ENCODE assay signal across 8 cellular contexts in genomic region chr6:113994934-113995342, GRCh38. TPM values are rescaled to one million over a fixed set of nuclear protein-coding genes. Genes with fewer than 3 reads are reported as not detected.
DNase-seq lines count a peak whose midpoint lies in the region; ATAC-seq and TF ChIP-seq lines count a peak whose summit lies in the region.

No MANE protein-coding gene starts in this region.

- H3K4me1 Mint-ChIP-seq in mesothelial cell of epicardium = peaks cover 25% of the 10 kb centered on the region

- TF ChIP-seq POLR2A in NB4 (IDR thresholded peaks at IDR 0.05; ENCODE audit: extremely low read depth, insufficient read length) = no peak

- peaks cover 13% of the 10 kb centered on the region for H3K9me3 Mint-ChIP-seq in mesothelial cell of epicardium

- DNase-seq in AML-193 (lab: John Stamatoyannopoulos, UW) = peak; percentile 74 to 85
- DNase-seq in NB4 (ENCODE audit: low read depth) = peak; percentile 68
- peak; percentile 80 for DNase-seq in SK-N-MC (ENCODE audit: low read depth, low spot score)
- DNase-seq in ecto neural progenitor cell (ENCODE audit: low spot score) = peak; percentile 56
- DNase-seq in mesothelial cell of epicardium (ENCODE audit: low spot score in 2 of 2, unreplicated experiment in 2 of 2) = peak in 1 of 2 experiments; percentile 42
- no peak for DNase-seq in NCI-H128 (lab: John Stamatoyannopoulos, UW; ENCODE audit: unreplicated experiment)

- H3K9ac ChIP-seq in SK-N-MC (ENCODE audit: insufficient read length) = no peak overlapping the region

- H3K9me3 ChIP-seq in SK-N-MC (ENCODE audit: low read depth, low read length) = no peaks in the 10 kb centered on the region

- TF ChIP-seq CTCF in NB4 (IDR thresholded peaks at IDR 0.05; ENCODE audit: low read depth, low read length) = peak; percentile 56
- peak; percentile 37 for TF ChIP-seq CTCF in mesothelial cell of epicardium (IDR thresholded peaks at IDR 0.05; ENCODE audit: unreplicated experiment)

- no peaks in the 10 kb centered on the region for H3K36me3 ChIP-seq in SK-N-MC (ENCODE audit: insufficient read depth, low read length)

- no peaks in the 10 kb centered on the region for H3K27me3 Mint-ChIP-seq in mesothelial cell of epicardium (ENCODE audit: low read depth)

- H3K27ac ChIP-seq in SK-N-MC = no peak overlapping the region

- no peak overlapping the region for H3K4me3 ChIP-seq in NB4 (ENCODE audit: low read depth, low read length)
- H3K4me3 ChIP-seq in SK-N-MC = no peak overlapping the region

- H3K4me3 Mint-ChIP-seq in mesothelial cell of epicardium = no peak overlapping the region

- H3K36me3 Mint-ChIP-seq in mesothelial cell of epicardium = peaks cover 37% of the 10 kb centered on the region

- H3K27ac Mint-ChIP-seq in mesothelial cell of epicardium = peak overlapping the region; percentile 82

- ATAC-seq in GM18499 (IDR thresholded peaks at IDR 0.05; ENCODE audit: insufficient read depth, unreplicated experiment) (peak; percentile 94), HG02798 (IDR thresholded peaks at IDR 0.05; ENCODE audit: poor library complexity, unreplicated experiment) (peak; percentile 98)

RNA-seq across cellular contexts. Expression of gene HDAC2, which starts 24.0 kb away (rescaled TPM):
- total RNA-seq in mesothelial cell of epicardium = 263 to 276 TPM (median 273 TPM) in 3 replicates
